In the genomic region with DNA sequence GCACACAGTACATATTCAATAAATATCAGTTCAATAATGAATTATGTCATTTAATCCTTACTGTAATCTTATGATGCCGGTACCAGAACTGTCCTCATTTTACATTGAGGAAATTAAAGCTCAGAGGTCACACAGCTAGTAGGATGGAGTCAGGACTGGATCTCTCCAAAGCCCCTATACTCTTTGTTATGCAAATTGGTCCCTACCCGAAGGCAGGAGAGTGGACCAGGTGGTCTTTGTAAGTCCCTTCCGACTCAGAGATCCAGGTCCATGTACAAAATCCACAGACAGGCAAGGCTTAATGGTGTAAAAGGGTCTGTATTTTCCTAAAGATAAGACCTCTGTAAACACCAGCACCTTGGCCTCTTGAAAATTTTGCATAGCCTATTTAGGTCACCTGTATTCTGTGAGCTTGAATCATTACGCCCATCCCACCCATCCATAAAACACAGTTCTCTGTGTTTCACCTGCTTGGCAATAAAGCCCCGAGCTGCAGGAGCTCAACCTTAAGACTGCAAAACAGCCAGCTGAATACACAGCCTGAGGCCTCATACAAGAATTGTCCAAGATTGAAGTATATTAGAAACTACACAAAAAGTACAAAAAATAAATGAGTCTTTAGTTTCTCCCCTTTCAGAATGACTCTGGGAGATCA, we compare ENCODE assay signal across 12 cellular contexts. TPM values are rescaled to one million over a fixed set of nuclear protein-coding genes. Genes with fewer than 3 reads are reported as not detected.
DNase-seq lines count a peak whose midpoint lies in the region; ATAC-seq and TF ChIP-seq lines count a peak whose summit lies in the region.
"Had no signal": no experiment of that assay in that cellular context is flagged by ENCODE, and none has a peak within 500 bp of the region (broad histone marks: within the 10 kb centered on the region; RNA-seq: fewer than 3 reads in every experiment).

No MANE protein-coding gene starts in this region.

- CTCF ChIA-PET in WTC11 (lab: Charles Lee), result interaction anchor here (0.7 to 1.0 kb wide), 3 partner anchors 36 to 128 kb away, joined by 3 to 4 read pairs (median 4); no protein-coding TSS in a partner anchor

- intact Hi-C loops in left ventricle myocardium inferior (cut with micrococcal nuclease), result no loop called here
- intact Hi-C loops in left ventricle myocardium superior (cut with micrococcal nuclease), result no loop called here
- intact Hi-C loops in upper lobe of right lung (cut with DNase I), result no loop called here

- no peaks in the 10 kb centered on the region for H3K9me3 Mint-ChIP-seq in WTC11

- peak overlapping the region; percentile 2 for H3K4me3 ChIP-seq in left ventricle myocardium inferior
- H3K4me3 ChIP-seq in mucosa of rectum (ENCODE audit: low read length in 2 of 2), result peak overlapping the region in 1 of 2 donors; percentile 10
- H3K4me3 ChIP-seq in upper lobe of right lung, result no peak overlapping the region

- POLR2A ChIA-PET in WTC11 (lab: Charles Lee), result no interaction called here

- H3K27me3 ChIP-seq in left ventricle myocardium inferior (ENCODE audit: low read depth) (no peaks in the 10 kb centered on the region), mucosa of rectum (ENCODE audit: control insufficient read depth in 2 of 2, insufficient read depth in 2 of 2, low read length in 2 of 2) (no peaks in the 10 kb centered on the region), upper lobe of right lung (no peaks in the 10 kb centered on the region)

- no peak for DNase-seq in left ventricle myocardium inferior
- no peak for DNase-seq in left ventricle myocardium superior
- no peak for DNase-seq in WTC11 (ENCODE audit: low spot score)
- no peak for DNase-seq in upper lobe of right lung
- DNase-seq in T-helper 17 cell, result no peak
- DNase-seq: activated CD8-positive, alpha-beta memory T cell treated with anti-CD3 and anti-CD28 coated beads for 24 hours; effector CD4-positive, alpha-beta T cell; KG1 had no signal

- H3K4me1 Mint-ChIP-seq in WTC11 (peaks cover 20% of the 10 kb centered on the region), T-helper 17 cell (no peaks in the 10 kb centered on the region)

- H3K9ac ChIP-seq in mucosa of rectum (ENCODE audit: low read depth in 1 of 2, low read length in 2 of 2), result peak overlapping the region in 1 of 2 donors; percentile 30

- ATAC-seq in left ventricle myocardium superior (no peak), WTC11 (peak; percentile 71), upper lobe of right lung (no peak), HG02588 (IDR thresholded peaks at IDR 0.05; ENCODE audit: unreplicated experiment) (no peak), T-helper 17 cell (no peak), HG03175 (IDR thresholded peaks at IDR 0.05; ENCODE audit: unreplicated experiment) (no peak)

- H3K9me3 ChIP-seq in left ventricle myocardium inferior (replicated peaks) (no peaks in the 10 kb centered on the region), mucosa of rectum (ENCODE audit: control insufficient read depth in 2 of 2, low read length in 2 of 2) (no peaks in the 10 kb centered on the region), upper lobe of right lung (no peaks in the 10 kb centered on the region), T-helper 17 cell (ENCODE audit: control insufficient read depth, low read length, poor library complexity, severe bottlenecking) (no peaks in the 10 kb centered on the region)

- H3K4me1 ChIP-seq in left ventricle myocardium inferior, result peaks cover 75% of the 10 kb centered on the region
- H3K4me1 ChIP-seq in mucosa of rectum (ENCODE audit: control insufficient read depth in 2 of 2, insufficient read depth in 2 of 2, low read length in 2 of 2), result peaks cover 47 to 56% of the 10 kb centered on the region in 2 donors
- peaks cover 65% of the 10 kb centered on the region for H3K4me1 ChIP-seq in upper lobe of right lung

- peaks cover 21% of the 10 kb centered on the region for H3K36me3 ChIP-seq in left ventricle myocardium inferior
- peaks cover 11 to 12% of the 10 kb centered on the region in 2 donors for H3K36me3 ChIP-seq in mucosa of rectum (ENCODE audit: control insufficient read depth in 2 of 2, insufficient read depth in 2 of 2, low read length in 2 of 2)
- peaks cover 24% of the 10 kb centered on the region for H3K36me3 ChIP-seq in upper lobe of right lung

- H3K27ac Mint-ChIP-seq in WTC11 (no peak overlapping the region), T-helper 17 cell (no peak overlapping the region)
- H3K27ac Mint-ChIP-seq: activated naive CD8-positive, alpha-beta T cell had no signal

- TF ChIP-seq CTCF in left ventricle myocardium inferior (IDR thresholded peaks at IDR 0.05; ENCODE audit: borderline replicate concordance) (no peak), WTC11 (IDR thresholded peaks at IDR 0.05) (no peak), upper lobe of right lung (IDR thresholded peaks at IDR 0.05) (no peak)

- H3K4me3 Mint-ChIP-seq in WTC11 (no peak overlapping the region), T-helper 17 cell (no peak overlapping the region)
- H3K4me3 Mint-ChIP-seq: activated naive CD8-positive, alpha-beta T cell had no signal

- peak overlapping the region; percentile 83 for H3K27ac ChIP-seq in left ventricle myocardium inferior (replicated peaks)
- peak overlapping the region; percentile 86 to 91 for H3K27ac ChIP-seq in mucosa of rectum (ENCODE audit: low read depth in 2 of 2, low read length in 2 of 2)
- peak overlapping the region; percentile 61 for H3K27ac ChIP-seq in upper lobe of right lung

- H3K36me3 Mint-ChIP-seq in WTC11 (no peaks in the 10 kb centered on the region), T-helper 17 cell (ENCODE audit: low read depth) (no peaks in the 10 kb centered on the region)
- H3K36me3 Mint-ChIP-seq: activated naive CD8-positive, alpha-beta T cell had no signal

- H3K27me3 Mint-ChIP-seq in WTC11 (ENCODE audit: low read depth) (no peaks in the 10 kb centered on the region), T-helper 17 cell (peaks cover 8% of the 10 kb centered on the region)
- H3K27me3 Mint-ChIP-seq: activated naive CD8-positive, alpha-beta T cell had no signal

TF ChIP-seq in WTC11, 78 proteins besides CTCF, POLR2A, EP300 and RAD21:
- TF ChIP-seq, protein P1, sequence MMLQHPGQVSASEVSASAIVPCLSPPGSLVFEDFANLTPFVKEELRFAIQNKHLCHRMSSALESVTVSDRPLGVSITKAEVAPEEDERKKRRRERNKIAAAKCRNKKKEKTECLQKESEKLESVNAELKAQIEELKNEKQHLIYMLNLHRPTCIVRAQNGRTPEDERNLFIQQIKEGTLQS (CRISPR knock-in tag; conservative IDR thresholded peaks at IDR 0.05), result no peak
- TF ChIP-seq, protein P2, sequence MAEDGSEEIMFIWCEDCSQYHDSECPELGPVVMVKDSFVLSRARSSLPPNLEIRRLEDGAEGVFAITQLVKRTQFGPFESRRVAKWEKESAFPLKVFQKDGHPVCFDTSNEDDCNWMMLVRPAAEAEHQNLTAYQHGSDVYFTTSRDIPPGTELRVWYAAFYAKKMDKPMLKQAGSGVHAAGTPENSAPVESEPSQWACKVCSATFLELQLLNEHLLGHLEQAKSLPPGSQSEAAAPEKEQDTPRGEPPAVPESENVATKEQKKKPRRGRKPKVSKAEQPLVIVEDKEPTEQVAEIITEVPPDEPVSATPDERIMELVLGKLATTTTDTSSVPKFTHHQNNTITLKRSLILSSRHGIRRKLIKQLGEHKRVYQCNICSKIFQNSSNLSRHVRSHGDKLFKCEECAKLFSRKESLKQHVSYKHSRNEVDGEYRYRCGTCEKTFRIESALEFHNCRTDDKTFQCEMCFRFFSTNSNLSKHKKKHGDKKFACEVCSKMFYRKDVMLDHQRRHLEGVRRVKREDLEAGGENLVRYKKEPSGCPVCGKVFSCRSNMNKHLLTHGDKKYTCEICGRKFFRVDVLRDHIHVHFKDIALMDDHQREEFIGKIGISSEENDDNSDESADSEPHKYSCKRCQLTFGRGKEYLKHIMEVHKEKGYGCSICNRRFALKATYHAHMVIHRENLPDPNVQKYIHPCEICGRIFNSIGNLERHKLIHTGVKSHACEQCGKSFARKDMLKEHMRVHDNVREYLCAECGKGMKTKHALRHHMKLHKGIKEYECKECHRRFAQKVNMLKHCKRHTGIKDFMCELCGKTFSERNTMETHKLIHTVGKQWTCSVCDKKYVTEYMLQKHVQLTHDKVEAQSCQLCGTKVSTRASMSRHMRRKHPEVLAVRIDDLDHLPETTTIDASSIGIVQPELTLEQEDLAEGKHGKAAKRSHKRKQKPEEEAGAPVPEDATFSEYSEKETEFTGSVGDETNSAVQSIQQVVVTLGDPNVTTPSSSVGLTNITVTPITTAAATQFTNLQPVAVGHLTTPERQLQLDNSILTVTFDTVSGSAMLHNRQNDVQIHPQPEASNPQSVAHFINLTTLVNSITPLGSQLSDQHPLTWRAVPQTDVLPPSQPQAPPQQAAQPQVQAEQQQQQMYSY (CRISPR knock-in tag; IDR thresholded peaks at IDR 0.05), result peak; percentile 80

RNA-seq across cellular contexts. Expression of a gene that starts 41.7 kb away (rescaled TPM):
- total RNA-seq in left ventricle myocardium inferior, result 29.1 TPM
- total RNA-seq in left ventricle myocardium superior, result 12.1 TPM
- total RNA-seq in WTC11 (2021), result 2.4 to 4.2 TPM (median 3.5 TPM) in 3 replicates
- total RNA-seq in upper lobe of right lung, result 98.5 TPM
- 1 to 10 TPM; 1.0 to 2.2 TPM for total RNA-seq in T-helper 17 cell
